1 cellular context compared by ENCODE assay signal in the genomic region with DNA sequence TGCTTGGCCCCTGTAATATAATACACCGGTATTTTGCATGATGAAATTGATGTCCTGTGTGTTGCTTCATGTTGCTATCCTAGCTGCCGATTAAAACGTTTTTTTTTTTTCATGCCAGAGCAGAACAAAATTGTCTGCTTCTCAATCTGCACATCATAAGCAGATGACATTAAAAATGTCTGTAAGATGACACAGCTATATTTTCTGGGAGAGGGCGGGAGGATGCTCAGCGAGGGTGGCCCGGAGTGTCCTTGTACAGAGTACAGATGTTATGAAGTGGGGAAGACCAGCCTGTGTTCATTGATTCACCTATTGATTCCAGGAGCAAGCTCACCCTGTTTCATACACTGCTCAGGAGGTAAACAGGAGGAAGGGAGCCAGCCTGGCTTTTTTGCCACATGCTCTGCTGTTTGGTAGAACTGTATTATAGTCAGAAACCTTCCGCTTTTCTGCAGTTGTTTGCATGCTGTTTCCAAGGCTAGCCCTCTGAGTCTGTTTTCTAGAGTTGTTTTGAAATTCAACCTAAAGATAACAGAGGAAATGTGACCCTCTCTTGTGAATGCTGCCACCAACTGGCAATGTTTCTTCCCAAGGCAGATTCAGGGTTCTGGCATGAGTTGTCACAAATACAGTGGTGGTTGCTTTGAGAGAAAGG.
TF ChIP-seq lines count a peak whose summit lies in the region.

No MANE protein-coding gene starts in this region.

TF ChIP-seq in HEK293, 187 proteins besides CTCF, POLR2A, EP300 and RAD21 (continued from another document):
- peak; percentile 87; the same call in 1 of the 2 replicates for TF ChIP-seq ZSCAN30 (tag by site-specific recombination; IDR thresholded peaks at IDR 0.05)
- no peak for TF ChIP-seq ZNF19 (tag by site-specific recombination; IDR thresholded peaks at IDR 0.05; ENCODE audit: low read depth)
- TF ChIP-seq ZBTB17 (tag by site-specific recombination; IDR thresholded peaks at IDR 0.05) = peak; percentile 81
- no peak for TF ChIP-seq ZNF514 (tag by site-specific recombination; IDR thresholded peaks at IDR 0.05)
- TF ChIP-seq ZNF169 (tag by site-specific recombination; IDR thresholded peaks at IDR 0.05) = no peak
- no peak for TF ChIP-seq ZNF114 (tag by site-specific recombination; IDR thresholded peaks at IDR 0.05)
- TF ChIP-seq KLF10 (tag by site-specific recombination; IDR thresholded peaks at IDR 0.05) = 0 out of 2 replicates have a peak, but pooled peaks have one; percentile 18
- no peak for TF ChIP-seq IKZF3 (tag by site-specific recombination; IDR thresholded peaks at IDR 0.05)
- TF ChIP-seq ZNF426 (tag by site-specific recombination; IDR thresholded peaks at IDR 0.05) = no peak
- TF ChIP-seq MYNN (tag by site-specific recombination; IDR thresholded peaks at IDR 0.05; ENCODE audit: borderline replicate concordance) = no peak
- no peak for TF ChIP-seq SP3 (tag by site-specific recombination; IDR thresholded peaks at IDR 0.05)
- TF ChIP-seq, protein P1, sequence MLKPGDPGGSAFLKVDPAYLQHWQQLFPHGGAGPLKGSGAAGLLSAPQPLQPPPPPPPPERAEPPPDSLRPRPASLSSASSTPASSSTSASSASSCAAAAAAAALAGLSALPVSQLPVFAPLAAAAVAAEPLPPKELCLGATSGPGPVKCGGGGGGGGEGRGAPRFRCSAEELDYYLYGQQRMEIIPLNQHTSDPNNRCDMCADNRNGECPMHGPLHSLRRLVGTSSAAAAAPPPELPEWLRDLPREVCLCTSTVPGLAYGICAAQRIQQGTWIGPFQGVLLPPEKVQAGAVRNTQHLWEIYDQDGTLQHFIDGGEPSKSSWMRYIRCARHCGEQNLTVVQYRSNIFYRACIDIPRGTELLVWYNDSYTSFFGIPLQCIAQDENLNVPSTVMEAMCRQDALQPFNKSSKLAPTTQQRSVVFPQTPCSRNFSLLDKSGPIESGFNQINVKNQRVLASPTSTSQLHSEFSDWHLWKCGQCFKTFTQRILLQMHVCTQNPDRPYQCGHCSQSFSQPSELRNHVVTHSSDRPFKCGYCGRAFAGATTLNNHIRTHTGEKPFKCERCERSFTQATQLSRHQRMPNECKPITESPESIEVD (tag by site-specific recombination; IDR thresholded peaks at IDR 0.05) = 0 out of 2 replicates have a peak, but pooled peaks have one; percentile 8
- no peak for TF ChIP-seq ZNF157 (tag by site-specific recombination; IDR thresholded peaks at IDR 0.05)
- TF ChIP-seq ZNF292 (tag by site-specific recombination; IDR thresholded peaks at IDR 0.05; ENCODE audit: borderline replicate concordance, low read depth) = no peak
- 0 out of 2 replicates have a peak, but pooled peaks have one; percentile 16 for TF ChIP-seq ZNF629 (tag by site-specific recombination; IDR thresholded peaks at IDR 0.05)
- TF ChIP-seq ZNF560 (tag by site-specific recombination; IDR thresholded peaks at IDR 0.05; ENCODE audit: borderline replicate concordance) = no peak
- TF ChIP-seq ZNF366 (tag by site-specific recombination; conservative IDR thresholded peaks at IDR 0.05) = peak; percentile 32; the same call in 1 of the 2 replicates
- TF ChIP-seq BCL11B (tag by site-specific recombination; IDR thresholded peaks at IDR 0.05; ENCODE audit: low read depth) = no peak
- no peak for TF ChIP-seq REST (tag by site-specific recombination; IDR thresholded peaks at IDR 0.05)
- TF ChIP-seq ZNF24 (tag by site-specific recombination; IDR thresholded peaks at IDR 0.05) = no peak
- TF ChIP-seq, protein P2, sequence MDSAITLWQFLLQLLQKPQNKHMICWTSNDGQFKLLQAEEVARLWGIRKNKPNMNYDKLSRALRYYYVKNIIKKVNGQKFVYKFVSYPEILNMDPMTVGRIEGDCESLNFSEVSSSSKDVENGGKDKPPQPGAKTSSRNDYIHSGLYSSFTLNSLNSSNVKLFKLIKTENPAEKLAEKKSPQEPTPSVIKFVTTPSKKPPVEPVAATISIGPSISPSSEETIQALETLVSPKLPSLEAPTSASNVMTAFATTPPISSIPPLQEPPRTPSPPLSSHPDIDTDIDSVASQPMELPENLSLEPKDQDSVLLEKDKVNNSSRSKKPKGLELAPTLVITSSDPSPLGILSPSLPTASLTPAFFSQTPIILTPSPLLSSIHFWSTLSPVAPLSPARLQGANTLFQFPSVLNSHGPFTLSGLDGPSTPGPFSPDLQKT (IDR thresholded peaks at IDR 0.05; ENCODE audit: borderline replicate concordance, low read depth, low read length) = no peak
- no peak for TF ChIP-seq ZNF416 (tag by site-specific recombination; IDR thresholded peaks at IDR 0.05)
- TF ChIP-seq ZNF2 (tag by site-specific recombination; IDR thresholded peaks at IDR 0.05) = no peak
- TF ChIP-seq ZNF555 (tag by site-specific recombination; conservative IDR thresholded peaks at IDR 0.05) = no peak
- no peak for TF ChIP-seq ZNF16 (tag by site-specific recombination; IDR thresholded peaks at IDR 0.05; ENCODE audit: low read depth)
- TF ChIP-seq ZFHX2 (tag by site-specific recombination; conservative IDR thresholded peaks at IDR 0.05) = no peak
